ENCODE assay signal across 8 cellular contexts in genomic region chr17:5468075-5468473, GRCh38. TPM values are rescaled to one million over a fixed set of nuclear protein-coding genes. Genes with fewer than 3 reads are reported as not detected.
DNase-seq lines count a peak whose midpoint lies in the region; ATAC-seq and TF ChIP-seq lines count a peak whose summit lies in the region.

No MANE protein-coding gene starts in this region.

- H3K4me1 ChIP-seq in ES-I3 (ENCODE audit: insufficient read depth, low read length) (peaks cover 5% of the 10 kb centered on the region; the same call in 1 of the 2 replicates), gastrocnemius medialis (peaks cover 20 to 21% of the 10 kb centered on the region in 2 donors)

- H3K36me3 ChIP-seq in ES-I3 (ENCODE audit: insufficient read depth, low read length) (no peaks in the 10 kb centered on the region; the same call in 1 of the 2 replicates), gastrocnemius medialis (peaks cover 0 to 17% of the 10 kb centered on the region in 2 donors)

- POLR2A ChIA-PET in activated CD8-positive, alpha-beta T cell treated with anti-CD3 and anti-CD28 coated beads for 36 hours (lab: Charles Lee) = interaction anchor here (0.7 to 5.7 kb wide), 7 partner anchors 10 to 1183 kb away, joined by 3 to 55 read pairs (median 4); partner anchors contain the start of genes C17orf100, DERL2, MED31 and MIS12

- H3K4me1 Mint-ChIP-seq in activated CD8-positive, alpha-beta T cell treated with anti-CD3 and anti-CD28 coated beads for 36 hours (ENCODE audit: low read depth) = peaks cover 40% of the 10 kb centered on the region

- no peaks in the 10 kb centered on the region for H3K9me3 Mint-ChIP-seq in activated CD8-positive, alpha-beta T cell treated with anti-CD3 and anti-CD28 coated beads for 36 hours

- H3K27ac ChIP-seq in gastrocnemius medialis = peak overlapping the region; percentile 72 to 81 (median 78)

- H3K27ac Mint-ChIP-seq in activated CD8-positive, alpha-beta T cell treated with anti-CD3 and anti-CD28 coated beads for 36 hours = peak overlapping the region; percentile 74

- intact Hi-C loops in activated CD8-positive, alpha-beta T cell treated with anti-CD3 and anti-CD28 coated beads for 36 hours (cut with micrococcal nuclease) = no loop called here
- intact Hi-C loops in gastrocnemius medialis (cut with DNase I; ENCODE audit: low total_unique reads) = no loop called here

- TF ChIP-seq POLR2A in gastrocnemius medialis (IDR thresholded peaks at IDR 0.05) = no peak

- peak; percentile 33 for DNase-seq in activated CD8-positive, alpha-beta T cell treated with anti-CD3 and anti-CD28 coated beads for 36 hours
- DNase-seq in germinal center (ENCODE audit: low spot score) = peak; percentile 37
- no peak for DNase-seq in gastrocnemius medialis
- no peak for DNase-seq in HuH-7.5 (ENCODE audit: low spot score)

- H3K9ac ChIP-seq in ES-I3 (ENCODE audit: low read depth, low read length) = peak overlapping the region; percentile 99

- peak overlapping the region; percentile 89 for H3K4me3 Mint-ChIP-seq in activated CD8-positive, alpha-beta T cell treated with anti-CD3 and anti-CD28 coated beads for 36 hours

- no peaks in the 10 kb centered on the region for H3K9me3 ChIP-seq in ES-I3 (ENCODE audit: control insufficient read depth, insufficient read depth, low read length)
- H3K9me3 ChIP-seq in gastrocnemius medialis = no peaks in the 10 kb centered on the region

- H3K36me3 Mint-ChIP-seq in activated CD8-positive, alpha-beta T cell treated with anti-CD3 and anti-CD28 coated beads for 36 hours (ENCODE audit: low read depth) = peaks cover 29% of the 10 kb centered on the region

- no peak for TF ChIP-seq CTCF in activated CD8-positive, alpha-beta T cell treated with anti-CD3 and anti-CD28 coated beads for 36 hours (IDR thresholded peaks at IDR 0.05)
- no peak for TF ChIP-seq CTCF in gastrocnemius medialis (IDR thresholded peaks at IDR 0.05 in 4 of 5, conservative IDR thresholded peaks at IDR 0.05 in 1 of 5)

- in situ Hi-C loops in gastrocnemius medialis (cut with MboI; ENCODE audit: low sequenced_read_pairs in 4 of 4) = no loop called here

- no peaks in the 10 kb centered on the region for H3K27me3 Mint-ChIP-seq in activated CD8-positive, alpha-beta T cell treated with anti-CD3 and anti-CD28 coated beads for 36 hours

- CTCF ChIA-PET in activated CD8-positive, alpha-beta T cell treated with anti-CD3 and anti-CD28 coated beads for 36 hours (lab: Charles Lee) = interaction anchor here (0.9 to 2.4 kb wide), 5 partner anchors 19 to 29 kb away, joined by 3 to 14 read pairs (median 3); partner anchors contain the start of genes C1QBP and MIS12

- peak overlapping the region; percentile 68 to 98 (median 79) for H3K4me3 ChIP-seq in gastrocnemius medialis

- ATAC-seq in HG03045 (IDR thresholded peaks at IDR 0.05; ENCODE audit: unreplicated experiment) = peak; percentile 32
- ATAC-seq in activated CD8-positive, alpha-beta T cell treated with anti-CD3 and anti-CD28 coated beads for 36 hours = peak; percentile 15
- ATAC-seq in gastrocnemius medialis = no peak
- ATAC-seq in HG03280 (IDR thresholded peaks at IDR 0.05; ENCODE audit: unreplicated experiment) = no peak
- no peak for ATAC-seq in HG02610 (IDR thresholded peaks at IDR 0.05; ENCODE audit: unreplicated experiment)

- no peaks in the 10 kb centered on the region for H3K27me3 ChIP-seq in gastrocnemius medialis

RNA-seq across cellular contexts. Expression of gene DHX33, which starts 0.7 kb away (rescaled TPM):
- 10 to 100 TPM; 30.9 to 32.5 TPM for total RNA-seq in activated CD8-positive, alpha-beta T cell treated with anti-CD3 and anti-CD28 coated beads for 36 hours
- total RNA-seq in gastrocnemius medialis = 10 to 100 TPM in 2 of 4 donors, 1 to 10 TPM in 2; 5.9 to 10.9 (median 9.2) TPM

RNA-seq across cellular contexts. Expression of gene DERL2, which starts 17.9 kb away (rescaled TPM):
- total RNA-seq in activated CD8-positive, alpha-beta T cell treated with anti-CD3 and anti-CD28 coated beads for 36 hours = 10 to 100 TPM; 43.4 to 45.8 TPM
- total RNA-seq in gastrocnemius medialis = 10 to 100 TPM; 26.5 to 33.9 (median 31.7) TPM

RNA-seq across cellular contexts. Expression of gene MIS12, which starts 18.3 kb away (rescaled TPM):
- total RNA-seq in activated CD8-positive, alpha-beta T cell treated with anti-CD3 and anti-CD28 coated beads for 36 hours = 10 to 100 TPM; 30.3 to 35.0 TPM
- total RNA-seq in gastrocnemius medialis = 10 to 100 TPM in 3 of 4 donors, 1 to 10 TPM in 1; 9.1 to 45.3 (median 19.3) TPM

RNA-seq across cellular contexts. Expression of gene C1QBP, which starts 29.1 kb away (rescaled TPM):
- 100 to 1,000 TPM; 463 to 470 TPM for total RNA-seq in activated CD8-positive, alpha-beta T cell treated with anti-CD3 and anti-CD28 coated beads for 36 hours
- total RNA-seq in gastrocnemius medialis = 100 to 1,000 TPM; 102 to 200 (median 134) TPM

RNA-seq across cellular contexts. Expression of gene RPAIN, which starts 48.1 kb away (rescaled TPM):
- 10 to 100 TPM; 56.9 to 61.4 TPM for total RNA-seq in activated CD8-positive, alpha-beta T cell treated with anti-CD3 and anti-CD28 coated beads for 36 hours
- total RNA-seq in gastrocnemius medialis = 10 to 100 TPM; 45.3 to 66.7 (median 53.7) TPM

Comparison
In these comparisons a context has a peak if more than half of its experiments do, and no peak if none do; other contexts are left out.
1. ATAC-seq: peak in HG03045 (single experiment) and activated CD8-positive, alpha-beta T cell treated with anti-CD3 and anti-CD28 coated beads for 36 hours (single experiment); none in gastrocnemius medialis (0 of 2), HG03280 (single experiment) and HG02610 (single experiment).
2. DNase-seq: peak in activated CD8-positive, alpha-beta T cell treated with anti-CD3 and anti-CD28 coated beads for 36 hours (single experiment) and germinal center (single experiment); none in gastrocnemius medialis (0 of 2) and HuH-7.5 (single experiment).